Comparison of ENCODE assay signal across 10 cellular contexts in genomic region chr22:24431309-24432034, GRCh38. TPM values are rescaled to one million over a fixed set of nuclear protein-coding genes. Genes with fewer than 3 reads are reported as not detected.
DNase-seq lines count a peak whose midpoint lies in the region; ATAC-seq and TF ChIP-seq lines count a peak whose summit lies in the region.
"Had no signal": no experiment of that assay in that cellular context is flagged by ENCODE, and none has a peak within 500 bp of the region (broad histone marks: within the 10 kb centered on the region; RNA-seq: fewer than 3 reads in every experiment).

No MANE protein-coding gene starts in this region.

- H3K9me3 Mint-ChIP-seq in activated CD4-positive, alpha-beta T cell treated with anti-CD3 and anti-CD28 coated beads for 36 hours (ENCODE audit: low read depth): no peaks in the 10 kb centered on the region
- H3K9me3 Mint-ChIP-seq in endothelial cell (ENCODE audit: unreplicated experiment): no peaks in the 10 kb centered on the region
- H3K9me3 Mint-ChIP-seq in stimulated activated memory B cell treated with anti-CD40 and anti-IgM and Interleukin-4, amounts not matched to agents 10 μg/mL and 1 μg/mL and 100 μg/mL, for 72 hours: no peaks in the 10 kb centered on the region

- no peaks in the 10 kb centered on the region for H3K9me2 ChIP-seq in OCI-LY7 (ENCODE audit: insufficient read depth, low read length)

- H3K36me3 Mint-ChIP-seq in activated CD4-positive, alpha-beta T cell treated with anti-CD3 and anti-CD28 coated beads for 36 hours (ENCODE audit: low read depth): peaks cover 40% of the 10 kb centered on the region
- H3K36me3 Mint-ChIP-seq in endothelial cell (ENCODE audit: low read depth, unreplicated experiment): peaks cover 5% of the 10 kb centered on the region
- H3K36me3 Mint-ChIP-seq in stimulated activated memory B cell treated with anti-CD40 and anti-IgM and Interleukin-4, amounts not matched to agents 10 μg/mL and 1 μg/mL and 100 μg/mL, for 72 hours: no peaks in the 10 kb centered on the region

- DNase-seq in activated CD4-positive, alpha-beta T cell treated with anti-CD3 and anti-CD28 coated beads for 36 hours: peak; percentile 20
- DNase-seq in activated CD4-positive, alpha-beta T cell treated with anti-CD3 and anti-CD28 coated beads, Interleukin-2, amount 50 U/mL, for 1 hour: no peak
- DNase-seq in OCI-LY7 (ENCODE audit: low spot score): no peak
- DNase-seq in endothelial cell (ENCODE audit: low spot score): no peak
- no peak for DNase-seq in RKO (ENCODE audit: low spot score)
- no peak for DNase-seq in HEK293T (ENCODE audit: extremely low spot score)
- DNase-seq in NCI-H1436 treated with DMSO at 0.1 percent for 48 hours (lab: John Stamatoyannopoulos, UW): no peak
- DNase-seq: mesenchymal stem cell had no signal

- H3K27ac ChIP-seq in OCI-LY7 (ENCODE audit: low read depth, low read length, poor library complexity, severe bottlenecking): peak overlapping the region; percentile 99
- H3K27ac ChIP-seq: A549 had no signal

- H3K9me3 ChIP-seq in OCI-LY7 (ENCODE audit: low read length): no peaks in the 10 kb centered on the region
- H3K9me3 ChIP-seq: A549 had no signal

- POLR2A ChIA-PET in activated CD4-positive, alpha-beta T cell treated with anti-CD3 and anti-CD28 coated beads for 36 hours (lab: Charles Lee): interaction anchor here (1.0 kb wide), 1 partner anchor 50 kb away, joined by 3 read pairs; no protein-coding TSS in a partner anchor
- POLR2A ChIA-PET in OCI-LY7 (lab: Charles Lee) (no interaction called here), HEK293T (lab: Yijun Ruan, JAX) (no interaction called here)

- peaks cover 87% of the 10 kb centered on the region for H3K4me1 Mint-ChIP-seq in activated CD4-positive, alpha-beta T cell treated with anti-CD3 and anti-CD28 coated beads for 36 hours
- peaks cover 17% of the 10 kb centered on the region for H3K4me1 Mint-ChIP-seq in endothelial cell (ENCODE audit: unreplicated experiment)
- H3K4me1 Mint-ChIP-seq in stimulated activated memory B cell treated with anti-CD40 and anti-IgM and Interleukin-4, amounts not matched to agents 10 μg/mL and 1 μg/mL and 100 μg/mL, for 72 hours: peaks cover 97% of the 10 kb centered on the region

- H3K27ac Mint-ChIP-seq in activated CD4-positive, alpha-beta T cell treated with anti-CD3 and anti-CD28 coated beads for 36 hours: peak overlapping the region; percentile 82
- H3K27ac Mint-ChIP-seq in endothelial cell (ENCODE audit: unreplicated experiment): peak overlapping the region; percentile 18
- peak overlapping the region; percentile 92 for H3K27ac Mint-ChIP-seq in stimulated activated memory B cell treated with anti-CD40 and anti-IgM and Interleukin-4, amounts not matched to agents 10 μg/mL and 1 μg/mL and 100 μg/mL, for 72 hours

- no peak for ATAC-seq in activated CD4-positive, alpha-beta T cell treated with anti-CD3 and anti-CD28 coated beads for 36 hours
- no peak for ATAC-seq in stimulated activated memory B cell treated with anti-CD40 and anti-IgM and Interleukin-4, amounts not matched to agents 10 μg/mL and 1 μg/mL and 100 μg/mL, for 72 hours
- ATAC-seq: A549 had no signal

- intact Hi-C loops in activated CD4-positive, alpha-beta T cell treated with anti-CD3 and anti-CD28 coated beads for 36 hours (cut with DNase I, micrococcal nuclease): loop anchor here in 1 of 2 experiments (5.0 kb wide), 1 partner anchor 636 kb away; no protein-coding TSS in a partner anchor
- intact Hi-C loops in OCI-LY7 (cut with micrococcal nuclease; ENCODE audit: unreplicated experiment): no loop called here

- peak overlapping the region; percentile 97 for H3K4me2 ChIP-seq in OCI-LY7 (ENCODE audit: low read length)
- H3K4me2 ChIP-seq: A549 had no signal

- H3K36me3 ChIP-seq in OCI-LY7 (ENCODE audit: insufficient read depth, low read length): peaks cover 22% of the 10 kb centered on the region; the same call in 1 of the 2 replicates

- H3K27me3 Mint-ChIP-seq in activated CD4-positive, alpha-beta T cell treated with anti-CD3 and anti-CD28 coated beads for 36 hours: no peaks in the 10 kb centered on the region
- peaks cover 12% of the 10 kb centered on the region for H3K27me3 Mint-ChIP-seq in endothelial cell (ENCODE audit: unreplicated experiment)
- no peaks in the 10 kb centered on the region for H3K27me3 Mint-ChIP-seq in stimulated activated memory B cell treated with anti-CD40 and anti-IgM and Interleukin-4, amounts not matched to agents 10 μg/mL and 1 μg/mL and 100 μg/mL, for 72 hours

- BruUV-seq in OCI-LY7 (replicated peaks; lab: Mats Ljungman, UMichigan): no TSS peak

- no peak overlapping the region for H2AFZ ChIP-seq in OCI-LY7 (ENCODE audit: low read length)

- H4K20me1 ChIP-seq in OCI-LY7 (ENCODE audit: insufficient read depth, low read length): no peaks in the 10 kb centered on the region

- CTCF ChIA-PET in activated CD4-positive, alpha-beta T cell treated with anti-CD3 and anti-CD28 coated beads for 36 hours (lab: Charles Lee): interaction anchor here (0.6 to 1.2 kb wide), 4 partner anchors 14 to 669 kb away, joined by 3 read pairs; partner anchors contain the start of gene C22orf15
- CTCF ChIA-PET in OCI-LY7 (lab: Charles Lee; ENCODE audit: unreplicated experiment): no interaction called here
- CTCF ChIA-PET in HEK293T (lab: Yijun Ruan, JAX): no interaction called here

- H3K4me3 ChIP-seq in OCI-LY7 (ENCODE audit: low read depth, low read length, poor library complexity, severe bottlenecking): peak overlapping the region; percentile 61
- H3K4me3 ChIP-seq: A549 had no signal

- H3K4me1 ChIP-seq in OCI-LY7 (ENCODE audit: insufficient read depth, low read length, poor library complexity, severe bottlenecking): peaks cover 97% of the 10 kb centered on the region
- H3K4me1 ChIP-seq: A549 had no signal

- peak overlapping the region; percentile 37 for H3K4me3 Mint-ChIP-seq in activated CD4-positive, alpha-beta T cell treated with anti-CD3 and anti-CD28 coated beads for 36 hours
- H3K4me3 Mint-ChIP-seq in endothelial cell (ENCODE audit: unreplicated experiment): no peak overlapping the region
- H3K4me3 Mint-ChIP-seq in stimulated activated memory B cell treated with anti-CD40 and anti-IgM and Interleukin-4, amounts not matched to agents 10 μg/mL and 1 μg/mL and 100 μg/mL, for 72 hours: no peak overlapping the region

- TF ChIP-seq CTCF in OCI-LY7 (conservative IDR thresholded peaks at IDR 0.05; ENCODE audit: low read length) (no peak), endothelial cell (IDR thresholded peaks at IDR 0.05; ENCODE audit: unreplicated experiment) (no peak)

- peaks cover 69% of the 10 kb centered on the region for H3K79me2 ChIP-seq in OCI-LY7 (ENCODE audit: insufficient read depth, low read depth, low read length)

TF ChIP-seq in HEK293T, 16 proteins besides CTCF, POLR2A, EP300 and RAD21:
- TF ChIP-seq, protein P1, sequence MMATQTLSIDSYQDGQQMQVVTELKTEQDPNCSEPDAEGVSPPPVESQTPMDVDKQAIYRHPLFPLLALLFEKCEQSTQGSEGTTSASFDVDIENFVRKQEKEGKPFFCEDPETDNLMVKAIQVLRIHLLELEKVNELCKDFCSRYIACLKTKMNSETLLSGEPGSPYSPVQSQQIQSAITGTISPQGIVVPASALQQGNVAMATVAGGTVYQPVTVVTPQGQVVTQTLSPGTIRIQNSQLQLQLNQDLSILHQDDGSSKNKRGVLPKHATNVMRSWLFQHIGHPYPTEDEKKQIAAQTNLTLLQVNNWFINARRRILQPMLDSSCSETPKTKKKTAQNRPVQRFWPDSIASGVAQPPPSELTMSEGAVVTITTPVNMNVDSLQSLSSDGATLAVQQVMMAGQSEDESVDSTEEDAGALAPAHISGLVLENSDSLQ (IDR thresholded peaks at IDR 0.05): no peak
- no peak for TF ChIP-seq ELF4 (IDR thresholded peaks at IDR 0.05)
- no peak for TF ChIP-seq SUZ12 (IDR thresholded peaks at IDR 0.05)
- TF ChIP-seq TARDBP (IDR thresholded peaks at IDR 0.05): no peak
- no peak for TF ChIP-seq L3MBTL2 (conservative IDR thresholded peaks at IDR 0.05)
- TF ChIP-seq HDGF (IDR thresholded peaks at IDR 0.05; ENCODE audit: borderline replicate concordance): no peak
- no peak for TF ChIP-seq NFRKB (IDR thresholded peaks at IDR 0.05)

RNA-seq across cellular contexts. Expression of gene ADORA2A, which starts 4.1 kb away (rescaled TPM):
- 10 to 100 TPM; 30.6 to 31.3 TPM for total RNA-seq in activated CD4-positive, alpha-beta T cell treated with anti-CD3 and anti-CD28 coated beads for 36 hours
- total RNA-seq in OCI-LY7 (2014; rRNA removed; shearing (Covaris generic)): 31.2 and 35.7 TPM in 2 replicates
- total RNA-seq in OCI-LY7 (2022) (29.5 and 35.0 TPM in 2 replicates), endothelial cell (ENCODE audit: unreplicated experiment) (18.5 TPM)

Comparison
In these comparisons a context has a peak if more than half of its experiments do, and no peak if none do; other contexts are left out.
1. H3K27ac Mint-ChIP-seq: peak in every context shown above with its lines; median percentile 92 in stimulated activated memory B cell treated with anti-CD40 and anti-IgM and Interleukin-4, amounts not matched to agents 10 μg/mL and 1 μg/mL and 100 μg/mL, for 72 hours; 82 in activated CD4-positive, alpha-beta T cell treated with anti-CD3 and anti-CD28 coated beads for 36 hours; 18 in endothelial cell.